Comparison of ENCODE assay signal across 8 cellular contexts in the genomic region with DNA sequence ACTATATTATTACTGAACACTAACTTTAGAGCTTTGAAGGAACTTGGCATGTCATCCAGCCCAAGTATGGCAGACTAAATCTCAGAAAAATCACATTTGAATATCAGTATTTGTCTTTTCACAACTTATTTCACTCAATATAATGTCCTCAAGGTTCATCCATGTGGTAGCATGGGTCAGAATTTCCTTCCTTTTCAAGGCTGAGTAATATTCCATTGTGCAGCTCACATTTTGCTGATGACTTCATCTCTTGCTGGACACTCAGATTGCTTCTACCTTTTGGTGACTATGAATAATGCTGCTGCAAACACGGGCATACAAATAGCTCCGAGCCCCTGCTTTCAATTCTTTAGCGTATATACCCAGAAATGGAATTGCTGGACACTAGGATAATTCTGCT.
"Had no signal": no experiment of that assay in that cellular context is flagged by ENCODE, and none has a peak within 500 bp of the region (broad histone marks: within the 10 kb centered on the region; RNA-seq: fewer than 3 reads in every experiment).

No MANE protein-coding gene starts in this region.

- H3K9me3 ChIP-seq: HAP-1 had no signal

- H3K36me3 ChIP-seq: HAP-1 had no signal

- FAIRE-seq: HTR-8/SVneo had no signal

- H3K4me3 ChIP-seq: GM23248, HAP-1 had no signal

- H3K9ac ChIP-seq: GM23248 had no signal

- DNase-seq: GM23248, GOT3, H7, IMR-90, KBM-7 had no signal

- H3K27ac ChIP-seq: GM23248 had no signal

- ATAC-seq: HCT116 had no signal

- H2AFZ ChIP-seq: GM23248 had no signal

- H3K4me1 ChIP-seq: HAP-1 had no signal
